Comparison of ENCODE assay signal across 38 cellular contexts in the genomic region with DNA sequence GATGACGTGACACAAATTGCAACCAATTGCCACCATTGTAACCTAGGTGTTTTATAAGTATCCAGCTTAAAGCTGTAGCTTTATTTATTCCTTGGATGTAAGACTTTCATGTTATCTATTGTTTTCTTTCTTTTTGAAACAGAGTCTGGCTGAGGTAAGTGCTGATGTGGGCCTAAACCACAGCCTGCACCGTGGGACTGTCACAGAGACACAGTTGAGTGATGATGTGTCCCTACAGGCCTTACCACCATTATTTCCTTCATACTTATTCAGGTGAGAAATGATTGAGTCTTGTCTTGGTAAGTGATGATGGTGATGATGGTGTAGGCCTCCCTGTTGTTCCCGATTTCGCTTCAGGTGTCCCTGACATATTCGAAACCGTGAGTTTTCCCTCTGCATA. TPM values are rescaled to one million over a fixed set of nuclear protein-coding genes. Genes with fewer than 3 reads are reported as not detected.
"Had no signal": no experiment of that assay in that cellular context is flagged by ENCODE, and none has a peak within 500 bp of the region (broad histone marks: within the 10 kb centered on the region; RNA-seq: fewer than 3 reads in every experiment).

No MANE protein-coding gene starts in this region.

- H3K4me1 ChIP-seq: ascending aorta had no signal

- H3K9me3 ChIP-seq: ascending aorta had no signal

- H3K27ac ChIP-seq: ascending aorta, cardiac muscle cell, VCaP had no signal

- H3K27ac Mint-ChIP-seq: activated CD4-positive, alpha-beta memory T cell treated with anti-CD3 and anti-CD28 coated beads, Interleukin-2, amount 10 ng/mL, durations not matched to agents 7 days and 5 days; activated CD4-positive, alpha-beta T cell treated with anti-CD3 and anti-CD28 coated beads for 36 hours; activated CD4-positive, alpha-beta T cell treated with anti-CD3 and anti-CD28 coated beads, Interleukin-2, amount 10 ng/mL, durations not matched to agents 7 days and 5 days; activated CD8-positive, alpha-beta memory T cell treated with anti-CD3 and anti-CD28 coated beads, Interleukin-2, amount 10 ng/mL, durations not matched to agents 7 days and 5 days; activated CD8-positive, alpha-beta T cell treated with anti-CD3 and anti-CD28 coated beads, Interleukin-2, amount 10 ng/mL, durations not matched to agents 7 days and 5 days; activated naive CD4-positive, alpha-beta T cell treated with anti-CD3 and anti-CD28 coated beads, Interleukin-2, amount 10 ng/mL, durations not matched to agents 7 days and 5 days; activated naive CD4-positive, alpha-beta T cell treated with anti-CD3 and anti-CD28 coated beads, Interleukin-2, amount 50 U/mL, for 24 hours; activated naive CD8-positive, alpha-beta T cell; activated naive CD8-positive, alpha-beta T cell treated with anti-CD3 and anti-CD28 coated beads, Interleukin-2, amount 10 ng/mL, durations not matched to agents 7 days and 5 days; activated naive CD8-positive, alpha-beta T cell treated with anti-CD3 and anti-CD28 coated beads, Interleukin-2, amount 50 U/mL, for 24 hours; activated T-cell treated with anti-CD3 and anti-CD28 coated beads, Interleukin-2, amount 50 U/mL, for 24 hours; activated T-helper 2 cell treated with anti-CD3 and anti-CD28 coated beads, Interferon-gamma antibody, Interleukin-2, Interleukin-4, amounts not matched to agents 10 μg/mL and 5 μg/mL and 100 μg/mL, durations not matched to agents 14 hours and 24 hours and 36 hours; brain; T-helper 1 cell treated with Interleukin-12 subunit alpha and Interleukin-12 subunit beta and Interleukin-4 antibody, amounts not matched to agents 30 μg/mL and 1 μg/mL, for 36 hours; T-helper 2 cell treated with Interferon-gamma antibody and Interleukin-4, amounts not matched to agents 5 μg/mL and 100 μg/mL, for 36 hours had no signal

- H3K9me3 Mint-ChIP-seq: activated CD4-positive, alpha-beta memory T cell treated with anti-CD3 and anti-CD28 coated beads, Interleukin-2, amount 10 ng/mL, durations not matched to agents 7 days and 5 days; activated CD4-positive, alpha-beta T cell treated with anti-CD3 and anti-CD28 coated beads, Interleukin-2, amount 10 ng/mL, durations not matched to agents 7 days and 5 days; activated naive CD4-positive, alpha-beta T cell treated with anti-CD3 and anti-CD28 coated beads, Interleukin-2, amount 10 ng/mL, durations not matched to agents 7 days and 5 days; activated naive CD4-positive, alpha-beta T cell treated with anti-CD3 and anti-CD28 coated beads, Interleukin-2, amount 50 U/mL, for 24 hours; activated naive CD8-positive, alpha-beta T cell treated with anti-CD3 and anti-CD28 coated beads, Interleukin-2, amount 10 ng/mL, durations not matched to agents 7 days and 5 days; activated naive CD8-positive, alpha-beta T cell treated with anti-CD3 and anti-CD28 coated beads, Interleukin-2, amount 50 U/mL, for 24 hours; activated T-cell treated with anti-CD3 and anti-CD28 coated beads, Interleukin-2, amount 50 U/mL, for 24 hours; activated T-helper 2 cell treated with anti-CD3 and anti-CD28 coated beads, Interferon-gamma antibody, Interleukin-2, Interleukin-4, amounts not matched to agents 10 μg/mL and 5 μg/mL and 100 μg/mL, durations not matched to agents 14 hours and 24 hours and 36 hours; central memory CD8-positive, alpha-beta T cell; T-helper 1 cell treated with Interleukin-12 subunit alpha and Interleukin-12 subunit beta and Interleukin-4 antibody, amounts not matched to agents 30 μg/mL and 1 μg/mL, for 36 hours; T-helper 2 cell treated with Interferon-gamma antibody and Interleukin-4, amounts not matched to agents 5 μg/mL and 100 μg/mL, for 36 hours had no signal

- H3K4me3 ChIP-seq: ascending aorta, cardiac muscle cell had no signal

- H3K27me3 ChIP-seq: ascending aorta, cardiac muscle cell had no signal

- DNase-seq: activated CD4-positive, alpha-beta memory T cell treated with anti-CD3 and anti-CD28 coated beads, Interleukin-2, amount 10 ng/mL, durations not matched to agents 7 days and 5 days; activated CD4-positive, alpha-beta T cell treated with anti-CD3 and anti-CD28 coated beads for 1 hour; activated CD4-positive, alpha-beta T cell treated with anti-CD3 and anti-CD28 coated beads for 36 hours; activated CD4-positive, alpha-beta T cell treated with anti-CD3 and anti-CD28 coated beads for 48 hours; activated CD4-positive, alpha-beta T cell treated with anti-CD3 and anti-CD28 coated beads, Interleukin-2, amount 10 ng/mL, durations not matched to agents 7 days and 5 days; activated CD4-positive, alpha-beta T cell treated with anti-CD3 and anti-CD28 coated beads, Interleukin-2, amount 50 U/mL, for 48 hours; activated CD4-positive, CD25-positive, alpha-beta regulatory T cell; activated CD8-positive, alpha-beta memory T cell treated with anti-CD3 and anti-CD28 coated beads for 24 hours; activated CD8-positive, alpha-beta memory T cell treated with anti-CD3 and anti-CD28 coated beads, Interleukin-2, amount 10 ng/mL, durations not matched to agents 7 days and 5 days; activated CD8-positive, alpha-beta memory T cell treated with anti-CD3 and anti-CD28 coated beads, Interleukin-2, amount 50 U/mL, for 48 hours; activated CD8-positive, alpha-beta T cell treated with anti-CD3 and anti-CD28 coated beads, Interleukin-2, amount 10 ng/mL, durations not matched to agents 7 days and 5 days; activated effector memory CD4-positive, alpha-beta T cell treated with Interleukin-2 at 50 U/mL for 16 hours; activated gamma-delta T cell; activated naive CD4-positive, alpha-beta T cell treated with anti-CD3 and anti-CD28 coated beads, Interleukin-2, amount 10 ng/mL, durations not matched to agents 7 days and 5 days; activated naive CD4-positive, alpha-beta T cell treated with Interleukin-2 at 50 U/mL for 16 hours; activated naive CD8-positive, alpha-beta T cell treated with anti-CD3 and anti-CD28 coated beads, Interleukin-2, amount 10 ng/mL, durations not matched to agents 7 days and 5 days; activated naive CD8-positive, alpha-beta T cell treated with anti-CD3 and anti-CD28 coated beads, Interleukin-2, amount 50 U/mL, for 24 hours; activated T-cell treated with anti-CD3 and anti-CD28 coated beads, Interleukin-2, amount 50 U/mL, for 24 hours; activated T-cell treated with anti-CD3 and anti-CD28 coated beads, Interleukin-2, amount 50 U/mL, for 48 hours; amygdala; anterior cingulate cortex; caudate nucleus; cerebellar nuclear complex; T-helper 1 cell; T-helper 9 cell had no signal

- H3K36me3 Mint-ChIP-seq: activated CD8-positive, alpha-beta memory T cell treated with anti-CD3 and anti-CD28 coated beads, Interleukin-2, amount 10 ng/mL, durations not matched to agents 7 days and 5 days; activated naive CD4-positive, alpha-beta T cell treated with anti-CD3 and anti-CD28 coated beads, Interleukin-2, amount 10 ng/mL, durations not matched to agents 7 days and 5 days; activated naive CD4-positive, alpha-beta T cell treated with anti-CD3 and anti-CD28 coated beads, Interleukin-2, amount 50 U/mL, for 24 hours; activated naive CD8-positive, alpha-beta T cell; activated naive CD8-positive, alpha-beta T cell treated with anti-CD3 and anti-CD28 coated beads, Interleukin-2, amount 10 ng/mL, durations not matched to agents 7 days and 5 days had no signal

- H3K4me3 Mint-ChIP-seq: activated CD4-positive, alpha-beta memory T cell treated with anti-CD3 and anti-CD28 coated beads, Interleukin-2, amount 10 ng/mL, durations not matched to agents 7 days and 5 days; activated CD4-positive, alpha-beta T cell treated with anti-CD3 and anti-CD28 coated beads for 36 hours; activated CD4-positive, alpha-beta T cell treated with anti-CD3 and anti-CD28 coated beads, Interleukin-2, amount 10 ng/mL, durations not matched to agents 7 days and 5 days; activated CD8-positive, alpha-beta memory T cell treated with anti-CD3 and anti-CD28 coated beads, Interleukin-2, amount 10 ng/mL, durations not matched to agents 7 days and 5 days; activated CD8-positive, alpha-beta T cell treated with anti-CD3 and anti-CD28 coated beads, Interleukin-2, amount 10 ng/mL, durations not matched to agents 7 days and 5 days; activated naive CD4-positive, alpha-beta T cell treated with anti-CD3 and anti-CD28 coated beads, Interleukin-2, amount 10 ng/mL, durations not matched to agents 7 days and 5 days; activated naive CD4-positive, alpha-beta T cell treated with anti-CD3 and anti-CD28 coated beads, Interleukin-2, amount 50 U/mL, for 24 hours; activated naive CD8-positive, alpha-beta T cell; activated naive CD8-positive, alpha-beta T cell treated with anti-CD3 and anti-CD28 coated beads, Interleukin-2, amount 10 ng/mL, durations not matched to agents 7 days and 5 days; activated naive CD8-positive, alpha-beta T cell treated with anti-CD3 and anti-CD28 coated beads, Interleukin-2, amount 50 U/mL, for 24 hours; activated T-cell treated with anti-CD3 and anti-CD28 coated beads, Interleukin-2, amount 50 U/mL, for 24 hours; brain; central memory CD8-positive, alpha-beta T cell; T-helper 1 cell treated with Interleukin-12 subunit alpha and Interleukin-12 subunit beta and Interleukin-4 antibody, amounts not matched to agents 30 μg/mL and 1 μg/mL, for 36 hours; T-helper 2 cell treated with Interferon-gamma antibody and Interleukin-4, amounts not matched to agents 5 μg/mL and 100 μg/mL, for 36 hours had no signal

- H3K27me3 Mint-ChIP-seq: activated CD4-positive, alpha-beta memory T cell treated with anti-CD3 and anti-CD28 coated beads, Interleukin-2, amount 10 ng/mL, durations not matched to agents 7 days and 5 days; activated CD4-positive, alpha-beta T cell treated with anti-CD3 and anti-CD28 coated beads for 36 hours; activated CD4-positive, alpha-beta T cell treated with anti-CD3 and anti-CD28 coated beads, Interleukin-2, amount 10 ng/mL, durations not matched to agents 7 days and 5 days; activated CD8-positive, alpha-beta memory T cell treated with anti-CD3 and anti-CD28 coated beads, Interleukin-2, amount 10 ng/mL, durations not matched to agents 7 days and 5 days; activated naive CD4-positive, alpha-beta T cell treated with anti-CD3 and anti-CD28 coated beads, Interleukin-2, amount 10 ng/mL, durations not matched to agents 7 days and 5 days; activated naive CD4-positive, alpha-beta T cell treated with anti-CD3 and anti-CD28 coated beads, Interleukin-2, amount 50 U/mL, for 24 hours; activated naive CD8-positive, alpha-beta T cell; activated naive CD8-positive, alpha-beta T cell treated with anti-CD3 and anti-CD28 coated beads, Interleukin-2, amount 10 ng/mL, durations not matched to agents 7 days and 5 days; activated naive CD8-positive, alpha-beta T cell treated with anti-CD3 and anti-CD28 coated beads, Interleukin-2, amount 50 U/mL, for 24 hours; central memory CD8-positive, alpha-beta T cell had no signal

- ATAC-seq: activated CD4-positive, alpha-beta T cell treated with anti-CD3 and anti-CD28 coated beads for 36 hours; activated CD4-positive, CD25-positive, alpha-beta regulatory T cell treated with anti-CD3 and anti-CD28 coated beads, Interleukin-2, amount 50 U/mL, for 24 hours; activated CD8-positive, alpha-beta memory T cell treated with anti-CD3 and anti-CD28 coated beads, Interleukin-2, amount 10 ng/mL, durations not matched to agents 7 days and 5 days; activated CD8-positive, alpha-beta T cell treated with anti-CD3 and anti-CD28 coated beads, Interleukin-2, amount 10 ng/mL, durations not matched to agents 7 days and 5 days; activated naive CD8-positive, alpha-beta T cell treated with anti-CD3 and anti-CD28 coated beads, Interleukin-2, amount 50 U/mL, for 24 hours had no signal

- H3K36me3 ChIP-seq: ascending aorta, cardiac muscle cell had no signal

- H3K4me1 Mint-ChIP-seq: activated CD4-positive, alpha-beta memory T cell treated with anti-CD3 and anti-CD28 coated beads, Interleukin-2, amount 10 ng/mL, durations not matched to agents 7 days and 5 days; activated CD4-positive, alpha-beta T cell treated with anti-CD3 and anti-CD28 coated beads for 36 hours; activated CD4-positive, alpha-beta T cell treated with anti-CD3 and anti-CD28 coated beads, Interleukin-2, amount 10 ng/mL, durations not matched to agents 7 days and 5 days; activated CD8-positive, alpha-beta memory T cell treated with anti-CD3 and anti-CD28 coated beads, Interleukin-2, amount 10 ng/mL, durations not matched to agents 7 days and 5 days; activated naive CD4-positive, alpha-beta T cell treated with anti-CD3 and anti-CD28 coated beads, Interleukin-2, amount 10 ng/mL, durations not matched to agents 7 days and 5 days; activated naive CD4-positive, alpha-beta T cell treated with anti-CD3 and anti-CD28 coated beads, Interleukin-2, amount 50 U/mL, for 24 hours; activated naive CD8-positive, alpha-beta T cell treated with anti-CD3 and anti-CD28 coated beads, Interleukin-2, amount 10 ng/mL, durations not matched to agents 7 days and 5 days; activated naive CD8-positive, alpha-beta T cell treated with anti-CD3 and anti-CD28 coated beads, Interleukin-2, amount 50 U/mL, for 24 hours; brain; central memory CD8-positive, alpha-beta T cell had no signal

RNA-seq across cellular contexts. Expression of gene ATXN3L, which starts 8.3 kb away (rescaled TPM):
- total RNA-seq: activated CD4-positive, alpha-beta memory T cell treated with anti-CD3 and anti-CD28 coated beads, Interleukin-2, amount 10 ng/mL, durations not matched to agents 7 days and 5 days; activated CD4-positive, alpha-beta T cell treated with anti-CD3 and anti-CD28 coated beads for 36 hours; activated CD4-positive, alpha-beta T cell treated with anti-CD3 and anti-CD28 coated beads, Interleukin-2, amount 10 ng/mL, durations not matched to agents 7 days and 5 days; activated CD8-positive, alpha-beta memory T cell treated with anti-CD3 and anti-CD28 coated beads, Interleukin-2, amount 10 ng/mL, durations not matched to agents 7 days and 5 days; activated CD8-positive, alpha-beta T cell treated with anti-CD3 and anti-CD28 coated beads, Interleukin-2, amount 10 ng/mL, durations not matched to agents 7 days and 5 days; activated naive CD8-positive, alpha-beta T cell treated with anti-CD3 and anti-CD28 coated beads, Interleukin-2, amount 10 ng/mL, durations not matched to agents 7 days and 5 days; activated T-helper 2 cell treated with anti-CD3 and anti-CD28 coated beads, Interferon-gamma antibody, Interleukin-2, Interleukin-4, amounts not matched to agents 10 μg/mL and 5 μg/mL and 100 μg/mL, durations not matched to agents 14 hours and 24 hours and 36 hours; ascending aorta; bronchial epithelial cell; cardiac muscle cell had no signal
- polyA plus RNA-seq: adipose tissue, cardiac muscle cell had no signal
